ENCODE assay signal across 9 cellular contexts in the genomic region with DNA sequence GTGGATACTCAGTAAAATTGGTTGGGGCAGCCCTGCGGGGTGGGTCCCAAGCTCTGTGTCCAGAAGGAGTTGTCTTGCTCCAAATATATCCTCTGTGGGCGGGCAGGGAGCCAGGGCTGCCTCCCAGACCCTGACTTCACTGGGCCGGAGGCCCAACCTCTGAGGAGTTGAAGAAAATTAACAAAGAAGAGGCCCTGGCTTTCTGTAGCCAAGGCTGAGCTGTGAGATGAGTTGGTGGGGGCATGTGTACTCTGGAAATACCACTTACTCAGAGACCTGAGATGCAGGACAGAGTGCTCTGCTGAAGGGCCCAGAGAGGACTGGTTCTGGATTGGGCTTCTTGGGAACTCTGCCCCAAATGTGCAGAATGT.
DNase-seq lines count a peak whose midpoint lies in the region; ATAC-seq and TF ChIP-seq lines count a peak whose summit lies in the region.
"Had no signal": no experiment of that assay in that cellular context is flagged by ENCODE, and none has a peak within 500 bp of the region (broad histone marks: within the 10 kb centered on the region; RNA-seq: fewer than 3 reads in every experiment).

No MANE protein-coding gene starts in this region.

- peaks cover 16 to 40% of the 10 kb centered on the region in 2 donors for H3K36me3 Mint-ChIP-seq in stimulated activated naive B cell treated with anti-CD40 and anti-IgM and Interleukin-4, amounts not matched to agents 10 μg/mL and 1 μg/mL and 100 μg/mL, for 72 hours

- H3K79me2 ChIP-seq in hepatocyte = peaks cover 8% of the 10 kb centered on the region

- H2AFZ ChIP-seq in hepatocyte = no peak overlapping the region

- no peaks in the 10 kb centered on the region for H3K9me2 ChIP-seq in hepatocyte (replicated peaks; ENCODE audit: insufficient read depth)

- H3K36me3 ChIP-seq in hepatocyte (replicated peaks; ENCODE audit: insufficient read depth, low read depth) = no peaks in the 10 kb centered on the region
- H3K36me3 ChIP-seq: neutrophil had no signal

- no peaks in the 10 kb centered on the region for H4K20me1 ChIP-seq in hepatocyte (ENCODE audit: insufficient read depth, poor library complexity, severe bottlenecking)

- H3K4me3 ChIP-seq in hepatocyte = no peak overlapping the region

- no peak for TF ChIP-seq CTCF in hepatocyte (IDR thresholded peaks at IDR 0.05; ENCODE audit: poor library complexity)

- no peaks in the 10 kb centered on the region for H3K9me3 Mint-ChIP-seq in stimulated activated naive B cell treated with anti-CD40 and anti-IgM and Interleukin-4, amounts not matched to agents 10 μg/mL and 1 μg/mL and 100 μg/mL, for 72 hours

- H3K27me3 ChIP-seq in hepatocyte = no peaks in the 10 kb centered on the region

- H3K4me1 Mint-ChIP-seq in stimulated activated naive B cell treated with anti-CD40 and anti-IgM and Interleukin-4, amounts not matched to agents 10 μg/mL and 1 μg/mL and 100 μg/mL, for 72 hours = peaks cover 73 to 81% of the 10 kb centered on the region in 2 donors

- H3K27me3 Mint-ChIP-seq in stimulated activated naive B cell treated with anti-CD40 and anti-IgM and Interleukin-4, amounts not matched to agents 10 μg/mL and 1 μg/mL and 100 μg/mL, for 72 hours = no peaks in the 10 kb centered on the region

- H3K27ac ChIP-seq in hepatocyte = peak overlapping the region; percentile 83
- H3K27ac ChIP-seq: neutrophil had no signal

- H3K4me3 Mint-ChIP-seq in stimulated activated naive B cell treated with anti-CD40 and anti-IgM and Interleukin-4, amounts not matched to agents 10 μg/mL and 1 μg/mL and 100 μg/mL, for 72 hours = peak overlapping the region; percentile 86 to 88

- H3K4me1 ChIP-seq in hepatocyte (ENCODE audit: insufficient read depth) = peaks cover 23% of the 10 kb centered on the region

- H3K9me3 ChIP-seq in hepatocyte (ENCODE audit: low read depth) = no peaks in the 10 kb centered on the region
- H3K9me3 ChIP-seq: neutrophil had no signal

- 87% methylated on average over 3 of the region's 3 CpGs for WGBS in hepatocyte (ENCODE audit: low lambda C conversion rate, missing lambda C conversion rate)

- no peak overlapping the region for H3K4me2 ChIP-seq in hepatocyte

- DNase-seq in HK-2 (ENCODE audit: unreplicated experiment) (peak; percentile 59), amniotic epithelial cell (ENCODE audit: low read depth) (peak; percentile 69), hepatocyte (ENCODE audit: low spot score) (peak; percentile 43), NCI-H82 treated with DMSO at 0.1 percent for 48 hours (lab: John Stamatoyannopoulos, UW; ENCODE audit: unreplicated experiment) (no peak), NCI-H345 treated with DMSO at 0.1 percent for 48 hours (lab: John Stamatoyannopoulos, UW; ENCODE audit: unreplicated experiment) (no peak), NCI-H1048 (lab: John Stamatoyannopoulos, UW) (no peak)
- no peak for DNase-seq in stimulated activated naive B cell treated with anti-CD40 and anti-IgM and Interleukin-4, amounts not matched to agents 10 μg/mL and 1 μg/mL and 100 μg/mL, for 72 hours

- H3K27ac Mint-ChIP-seq in stimulated activated naive B cell treated with anti-CD40 and anti-IgM and Interleukin-4, amounts not matched to agents 10 μg/mL and 1 μg/mL and 100 μg/mL, for 72 hours = peak overlapping the region; percentile 98

- no peak for ATAC-seq in stimulated activated naive B cell treated with anti-CD40 and anti-IgM and Interleukin-4, amounts not matched to agents 10 μg/mL and 1 μg/mL and 100 μg/mL, for 72 hours (replicated peaks)
- ATAC-seq in HG03439 (IDR thresholded peaks at IDR 0.05; ENCODE audit: unreplicated experiment) = no peak

Comparison
In these comparisons a context has a peak if more than half of its experiments do, and no peak if none do; other contexts are left out.
1. DNase-seq: peak in HK-2 (single experiment), amniotic epithelial cell (single experiment) and hepatocyte (single experiment); none in stimulated activated naive B cell treated with anti-CD40 and anti-IgM and Interleukin-4, amounts not matched to agents 10 μg/mL and 1 μg/mL and 100 μg/mL, for 72 hours (single experiment), NCI-H82 treated with DMSO at 0.1 percent for 48 hours (single experiment), NCI-H345 treated with DMSO at 0.1 percent for 48 hours (single experiment) and NCI-H1048 (single experiment).